Comparison of ENCODE assay signal across 1 cellular context in the genomic region with DNA sequence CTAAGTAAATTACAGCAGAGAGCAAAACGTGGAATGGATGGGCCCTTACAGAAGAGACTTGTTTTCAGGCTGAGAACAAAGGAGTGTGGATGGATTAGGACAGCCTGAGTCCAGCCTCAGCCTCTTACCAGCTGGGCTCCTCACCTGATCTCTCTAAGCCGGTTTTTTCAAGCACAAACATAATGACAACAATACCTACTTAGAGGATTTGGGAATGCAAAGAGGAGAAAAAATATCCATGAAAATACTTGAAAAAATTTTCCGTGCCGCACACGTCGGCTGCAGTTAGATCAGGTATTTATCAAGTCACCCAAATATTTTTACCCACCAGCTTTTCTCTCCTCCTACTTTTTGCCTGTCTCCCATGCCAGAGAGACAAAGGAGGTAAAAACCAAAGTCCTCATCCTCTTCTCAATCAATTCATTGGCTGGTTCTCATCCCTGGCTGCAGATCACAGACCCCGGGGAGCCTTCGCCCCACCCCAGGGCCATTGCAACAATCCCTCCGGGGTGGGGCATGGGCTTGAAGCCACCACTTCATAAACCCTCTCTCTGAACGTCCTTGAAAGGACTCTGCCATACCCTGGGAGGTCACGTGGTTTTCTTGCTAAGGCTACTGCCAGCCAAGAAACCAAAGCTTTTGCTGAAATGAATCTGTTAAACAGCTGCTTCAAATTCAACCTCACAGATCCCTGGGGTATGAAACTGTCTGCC.
TF ChIP-seq lines count a peak whose summit lies in the region.

No MANE protein-coding gene starts in this region.

TF ChIP-seq in HepG2, 621 proteins besides CTCF, POLR2A, EP300 and RAD21 (continued from another document and continues in another):
- TF ChIP-seq RARG (CRISPR knock-in tag; IDR thresholded peaks at IDR 0.05; ENCODE audit: low read depth) (no peak), ZNF335 (CRISPR knock-in tag; IDR thresholded peaks at IDR 0.05) (no peak), ZNF782 (CRISPR knock-in tag; IDR thresholded peaks at IDR 0.05; ENCODE audit: borderline replicate concordance) (no peak), ZNF747 (CRISPR knock-in tag; IDR thresholded peaks at IDR 0.05; ENCODE audit: borderline replicate concordance) (no peak), ZNF598 (CRISPR knock-in tag; IDR thresholded peaks at IDR 0.05; ENCODE audit: borderline replicate concordance) (no peak), ZNF10 (CRISPR knock-in tag; IDR thresholded peaks at IDR 0.05; ENCODE audit: borderline replicate concordance, low read depth) (no peak), ZNF550 (CRISPR knock-in tag; IDR thresholded peaks at IDR 0.05; ENCODE audit: borderline replicate concordance) (no peak), EZH2 (conservative IDR thresholded peaks at IDR 0.05; ENCODE audit: low read depth, low read length) (no peak), ATRX (CRISPR knock-in tag; IDR thresholded peaks at IDR 0.05; ENCODE audit: borderline replicate concordance) (no peak), FUBP1 (CRISPR knock-in tag; IDR thresholded peaks at IDR 0.05; ENCODE audit: borderline replicate concordance) (no peak), POGK (CRISPR knock-in tag; conservative IDR thresholded peaks at IDR 0.05) (no peak), TSC22D2 (CRISPR knock-in tag; IDR thresholded peaks at IDR 0.05; ENCODE audit: borderline replicate concordance) (no peak), ZNF567 (CRISPR knock-in tag; IDR thresholded peaks at IDR 0.05; ENCODE audit: borderline replicate concordance) (no peak), SCMH1 (CRISPR knock-in tag; IDR thresholded peaks at IDR 0.05; ENCODE audit: borderline replicate concordance) (no peak), REXO4 (CRISPR knock-in tag; IDR thresholded peaks at IDR 0.05; ENCODE audit: borderline replicate concordance) (no peak), GATAD2A (CRISPR knock-in tag; IDR thresholded peaks at IDR 0.05) (peak; percentile 77), GPBP1L1 (CRISPR knock-in tag; IDR thresholded peaks at IDR 0.05) (no peak), SMAD3 (CRISPR knock-in tag; IDR thresholded peaks at IDR 0.05) (peak; percentile 36; the same call in 1 of the 2 replicates), SP2 (CRISPR knock-in tag; IDR thresholded peaks at IDR 0.05) (no peak), MBNL3 (CRISPR knock-in tag; conservative IDR thresholded peaks at IDR 0.05) (no peak), ZIK1 (CRISPR knock-in tag; IDR thresholded peaks at IDR 0.05; ENCODE audit: borderline replicate concordance, low read depth) (no peak), ASH2L (IDR thresholded peaks at IDR 0.05; ENCODE audit: insufficient read length, low read depth, low read length) (peak; percentile 31), ZBTB7B (CRISPR knock-in tag; IDR thresholded peaks at IDR 0.05) (peak; percentile 77; the same call in 1 of the 2 replicates), TCF7L2 (IDR thresholded peaks at IDR 0.05; ENCODE audit: low read depth, low read length) (no peak), NKX3-1 (CRISPR knock-in tag; IDR thresholded peaks at IDR 0.05) (no peak), ZNF703 (CRISPR knock-in tag; IDR thresholded peaks at IDR 0.05; ENCODE audit: borderline replicate concordance) (no peak), PBX2 (CRISPR knock-in tag; IDR thresholded peaks at IDR 0.05) (no peak)
- TF ChIP-seq, protein P1, sequence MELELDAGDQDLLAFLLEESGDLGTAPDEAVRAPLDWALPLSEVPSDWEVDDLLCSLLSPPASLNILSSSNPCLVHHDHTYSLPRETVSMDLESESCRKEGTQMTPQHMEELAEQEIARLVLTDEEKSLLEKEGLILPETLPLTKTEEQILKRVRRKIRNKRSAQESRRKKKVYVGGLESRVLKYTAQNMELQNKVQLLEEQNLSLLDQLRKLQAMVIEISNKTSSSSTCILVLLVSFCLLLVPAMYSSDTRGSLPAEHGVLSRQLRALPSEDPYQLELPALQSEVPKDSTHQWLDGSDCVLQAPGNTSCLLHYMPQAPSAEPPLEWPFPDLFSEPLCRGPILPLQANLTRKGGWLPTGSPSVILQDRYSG (CRISPR knock-in tag; IDR thresholded peaks at IDR 0.05) = no peak
- TF ChIP-seq, protein P2, sequence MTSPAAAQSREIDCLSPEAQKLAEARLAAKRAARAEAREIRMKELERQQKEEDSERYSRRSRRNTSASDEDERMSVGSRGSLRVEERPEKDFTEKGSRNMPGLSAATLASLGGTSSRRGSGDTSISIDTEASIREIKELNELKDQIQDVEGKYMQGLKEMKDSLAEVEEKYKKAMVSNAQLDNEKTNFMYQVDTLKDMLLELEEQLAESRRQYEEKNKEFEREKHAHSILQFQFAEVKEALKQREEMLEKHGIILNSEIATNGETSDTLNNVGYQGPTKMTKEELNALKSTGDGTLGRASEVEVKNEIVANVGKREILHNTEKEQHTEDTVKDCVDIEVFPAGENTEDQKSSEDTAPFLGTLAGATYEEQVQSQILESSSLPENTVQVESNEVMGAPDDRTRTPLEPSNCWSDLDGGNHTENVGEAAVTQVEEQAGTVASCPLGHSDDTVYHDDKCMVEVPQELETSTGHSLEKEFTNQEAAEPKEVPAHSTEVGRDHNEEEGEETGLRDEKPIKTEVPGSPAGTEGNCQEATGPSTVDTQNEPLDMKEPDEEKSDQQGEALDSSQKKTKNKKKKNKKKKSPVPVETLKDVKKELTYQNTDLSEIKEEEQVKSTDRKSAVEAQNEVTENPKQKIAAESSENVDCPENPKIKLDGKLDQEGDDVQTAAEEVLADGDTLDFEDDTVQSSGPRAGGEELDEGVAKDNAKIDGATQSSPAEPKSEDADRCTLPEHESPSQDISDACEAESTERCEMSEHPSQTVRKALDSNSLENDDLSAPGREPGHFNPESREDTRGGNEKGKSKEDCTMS (CRISPR knock-in tag; conservative IDR thresholded peaks at IDR 0.05) = no peak
- TF ChIP-seq, protein P3, sequence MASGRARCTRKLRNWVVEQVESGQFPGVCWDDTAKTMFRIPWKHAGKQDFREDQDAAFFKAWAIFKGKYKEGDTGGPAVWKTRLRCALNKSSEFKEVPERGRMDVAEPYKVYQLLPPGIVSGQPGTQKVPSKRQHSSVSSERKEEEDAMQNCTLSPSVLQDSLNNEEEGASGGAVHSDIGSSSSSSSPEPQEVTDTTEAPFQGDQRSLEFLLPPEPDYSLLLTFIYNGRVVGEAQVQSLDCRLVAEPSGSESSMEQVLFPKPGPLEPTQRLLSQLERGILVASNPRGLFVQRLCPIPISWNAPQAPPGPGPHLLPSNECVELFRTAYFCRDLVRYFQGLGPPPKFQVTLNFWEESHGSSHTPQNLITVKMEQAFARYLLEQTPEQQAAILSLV (CRISPR knock-in tag; IDR thresholded peaks at IDR 0.05; ENCODE audit: borderline replicate concordance) = no peak
- TF ChIP-seq, protein P4, sequence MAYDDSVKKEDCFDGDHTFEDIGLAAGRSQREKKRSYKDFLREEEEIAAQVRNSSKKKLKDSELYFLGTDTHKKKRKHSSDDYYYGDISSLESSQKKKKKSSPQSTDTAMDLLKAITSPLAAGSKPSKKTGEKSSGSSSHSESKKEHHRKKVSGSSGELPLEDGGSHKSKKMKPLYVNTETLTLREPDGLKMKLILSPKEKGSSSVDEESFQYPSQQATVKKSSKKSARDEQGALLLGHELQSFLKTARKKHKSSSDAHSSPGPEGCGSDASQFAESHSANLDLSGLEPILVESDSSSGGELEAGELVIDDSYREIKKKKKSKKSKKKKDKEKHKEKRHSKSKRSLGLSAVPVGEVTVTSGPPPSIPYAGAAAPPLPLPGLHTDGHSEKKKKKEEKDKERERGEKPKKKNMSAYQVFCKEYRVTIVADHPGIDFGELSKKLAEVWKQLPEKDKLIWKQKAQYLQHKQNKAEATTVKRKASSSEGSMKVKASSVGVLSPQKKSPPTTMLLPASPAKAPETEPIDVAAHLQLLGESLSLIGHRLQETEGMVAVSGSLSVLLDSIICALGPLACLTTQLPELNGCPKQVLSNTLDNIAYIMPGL (CRISPR knock-in tag; IDR thresholded peaks at IDR 0.05; ENCODE audit: borderline replicate concordance in 1 of 2, low read depth in 1 of 2) = no peak; a peak in 1 of 4 replicates
- TF ChIP-seq, protein P5, sequence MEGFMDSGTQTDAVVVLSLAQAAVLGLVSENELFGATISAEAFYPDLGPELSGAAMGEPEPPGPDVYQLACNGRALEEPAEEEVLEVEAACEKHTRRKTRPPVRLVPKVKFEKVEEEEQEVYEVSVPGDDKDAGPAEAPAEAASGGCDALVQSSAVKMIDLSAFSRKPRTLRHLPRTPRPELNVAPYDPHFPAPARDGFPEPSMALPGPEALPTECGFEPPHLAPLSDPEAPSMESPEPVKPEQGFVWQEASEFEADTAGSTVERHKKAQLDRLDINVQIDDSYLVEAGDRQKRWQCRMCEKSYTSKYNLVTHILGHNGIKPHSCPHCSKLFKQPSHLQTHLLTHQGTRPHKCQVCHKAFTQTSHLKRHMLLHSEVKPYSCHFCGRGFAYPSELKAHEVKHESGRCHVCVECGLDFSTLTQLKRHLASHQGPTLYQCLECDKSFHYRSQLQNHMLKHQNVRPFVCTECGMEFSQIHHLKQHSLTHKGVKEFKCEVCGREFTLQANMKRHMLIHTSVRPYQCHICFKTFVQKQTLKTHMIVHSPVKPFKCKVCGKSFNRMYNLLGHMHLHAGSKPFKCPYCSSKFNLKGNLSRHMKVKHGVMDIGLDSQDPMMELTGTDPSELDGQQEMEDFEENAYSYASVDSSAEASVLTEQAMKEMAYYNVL (CRISPR knock-in tag; IDR thresholded peaks at IDR 0.05; ENCODE audit: borderline replicate concordance) = peak; percentile 52; the same call in 1 of the 2 replicates
- TF ChIP-seq, protein P6, sequence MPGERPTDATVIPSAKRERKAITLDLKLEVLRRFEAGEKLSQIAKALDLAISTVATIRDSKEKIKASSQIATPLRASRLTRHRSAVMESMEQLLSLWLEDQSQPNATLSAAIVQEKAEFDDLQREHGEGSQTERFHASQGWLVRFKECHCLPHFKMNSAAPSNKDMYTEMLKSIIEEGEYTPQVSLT (CRISPR knock-in tag; IDR thresholded peaks at IDR 0.05; ENCODE audit: borderline replicate concordance, low read depth) = no peak
- TF ChIP-seq, protein P7, sequence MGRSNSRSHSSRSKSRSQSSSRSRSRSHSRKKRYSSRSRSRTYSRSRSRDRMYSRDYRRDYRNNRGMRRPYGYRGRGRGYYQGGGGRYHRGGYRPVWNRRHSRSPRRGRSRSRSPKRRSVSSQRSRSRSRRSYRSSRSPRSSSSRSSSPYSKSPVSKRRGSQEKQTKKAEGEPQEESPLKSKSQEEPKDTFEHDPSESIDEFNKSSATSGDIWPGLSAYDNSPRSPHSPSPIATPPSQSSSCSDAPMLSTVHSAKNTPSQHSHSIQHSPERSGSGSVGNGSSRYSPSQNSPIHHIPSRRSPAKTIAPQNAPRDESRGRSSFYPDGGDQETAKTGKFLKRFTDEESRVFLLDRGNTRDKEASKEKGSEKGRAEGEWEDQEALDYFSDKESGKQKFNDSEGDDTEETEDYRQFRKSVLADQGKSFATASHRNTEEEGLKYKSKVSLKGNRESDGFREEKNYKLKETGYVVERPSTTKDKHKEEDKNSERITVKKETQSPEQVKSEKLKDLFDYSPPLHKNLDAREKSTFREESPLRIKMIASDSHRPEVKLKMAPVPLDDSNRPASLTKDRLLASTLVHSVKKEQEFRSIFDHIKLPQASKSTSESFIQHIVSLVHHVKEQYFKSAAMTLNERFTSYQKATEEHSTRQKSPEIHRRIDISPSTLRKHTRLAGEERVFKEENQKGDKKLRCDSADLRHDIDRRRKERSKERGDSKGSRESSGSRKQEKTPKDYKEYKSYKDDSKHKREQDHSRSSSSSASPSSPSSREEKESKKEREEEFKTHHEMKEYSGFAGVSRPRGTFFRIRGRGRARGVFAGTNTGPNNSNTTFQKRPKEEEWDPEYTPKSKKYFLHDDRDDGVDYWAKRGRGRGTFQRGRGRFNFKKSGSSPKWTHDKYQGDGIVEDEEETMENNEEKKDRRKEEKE (IDR thresholded peaks at IDR 0.05) = no peak
